ENCODE assay signal across 23 cellular contexts in genomic region chr17:79086609-79087427, GRCh38.
"Had no signal": no experiment of that assay in that cellular context is flagged by ENCODE, and none has a peak within 500 bp of the region (broad histone marks: within the 10 kb centered on the region; RNA-seq: fewer than 3 reads in every experiment).

No MANE protein-coding gene starts in this region.

- H3K4me1 ChIP-seq: adrenal gland, body of pancreas, colonic mucosa, uterus had no signal

- H3K36me3 ChIP-seq: colonic mucosa, ovary, uterus had no signal

- FAIRE-seq: small intestine, TTC549 had no signal

- H3K4me3 Mint-ChIP-seq: activated CD4-positive, alpha-beta memory T cell treated with anti-CD3 and anti-CD28 coated beads for 36 hours; activated CD4-positive, alpha-beta T cell treated with anti-CD3 and anti-CD28 coated beads, Interleukin-2, amount 10 ng/mL, durations not matched to agents 24 days and 14 days; activated naive CD4-positive, alpha-beta T cell treated with anti-CD3 and anti-CD28 coated beads for 36 hours; activated naive CD8-positive, alpha-beta T cell treated with anti-CD3 and anti-CD28 coated beads for 36 hours; activated T-helper 1 cell treated with anti-CD3 and anti-CD28 coated beads, Interleukin-12 subunit alpha, Interleukin-12 subunit beta, Interleukin-2, Interleukin-4 antibody, amounts not matched to agents 30 ng/mL and 10 ng/mL and 1 ng/mL, durations not matched to agents 14 hours and 24 hours and 36 hours; effector memory CD8-positive, alpha-beta T cell; immature natural killer cell; nephron progenitor cell; stimulated activated memory B cell treated with anti-CD40 and anti-IgM and Interleukin-4, amounts not matched to agents 10 μg/mL and 1 μg/mL and 100 μg/mL, for 72 hours; stimulated activated naive CD8-positive, alpha-beta T cell treated with anti-CD3 and anti-CD28 coated beads, Interleukin-15, amount 100 ng/mL, for 72 hours; type B pancreatic cell had no signal

- H3K27ac ChIP-seq: adrenal gland, body of pancreas, cardiac muscle cell, colonic mucosa, left lung, neutrophil, ovary, sigmoid colon, uterus had no signal

- H3K27me3 ChIP-seq: body of pancreas, cardiac muscle cell, colonic mucosa, neutrophil, ovary, sigmoid colon, uterus had no signal

- H3K9me3 ChIP-seq: adrenal gland, body of pancreas, colonic mucosa, left lung, neutrophil, ovary, sigmoid colon, uterus had no signal

- H3K36me3 Mint-ChIP-seq: type B pancreatic cell had no signal

- H3K9me3 Mint-ChIP-seq: activated CD4-positive, alpha-beta memory T cell treated with anti-CD3 and anti-CD28 coated beads for 36 hours; activated CD4-positive, alpha-beta T cell treated with anti-CD3 and anti-CD28 coated beads, Interleukin-2, amount 10 ng/mL, durations not matched to agents 24 days and 14 days; activated naive CD4-positive, alpha-beta T cell treated with anti-CD3 and anti-CD28 coated beads for 36 hours; activated naive CD8-positive, alpha-beta T cell treated with anti-CD3 and anti-CD28 coated beads for 36 hours; activated T-helper 1 cell treated with anti-CD3 and anti-CD28 coated beads, Interleukin-12 subunit alpha, Interleukin-12 subunit beta, Interleukin-2, Interleukin-4 antibody, amounts not matched to agents 30 ng/mL and 10 ng/mL and 1 ng/mL, durations not matched to agents 14 hours and 24 hours and 36 hours; effector memory CD8-positive, alpha-beta T cell; immature natural killer cell; nephron progenitor cell; stimulated activated memory B cell treated with anti-CD40 and anti-IgM and Interleukin-4, amounts not matched to agents 10 μg/mL and 1 μg/mL and 100 μg/mL, for 72 hours; stimulated activated naive CD8-positive, alpha-beta T cell treated with anti-CD3 and anti-CD28 coated beads, Interleukin-15, amount 100 ng/mL, for 72 hours; type B pancreatic cell had no signal

- H3K27me3 Mint-ChIP-seq: activated CD4-positive, alpha-beta memory T cell treated with anti-CD3 and anti-CD28 coated beads for 36 hours; activated CD4-positive, alpha-beta T cell treated with anti-CD3 and anti-CD28 coated beads, Interleukin-2, amount 10 ng/mL, durations not matched to agents 24 days and 14 days; activated naive CD8-positive, alpha-beta T cell treated with anti-CD3 and anti-CD28 coated beads for 36 hours; progenitor cell of endocrine pancreas; type B pancreatic cell had no signal

- H3K4me3 ChIP-seq: adrenal gland, body of pancreas, cardiac muscle cell, colonic mucosa, left lung, ovary, sigmoid colon, uterus had no signal

- H3K27ac Mint-ChIP-seq: activated CD4-positive, alpha-beta memory T cell treated with anti-CD3 and anti-CD28 coated beads for 36 hours; activated CD4-positive, alpha-beta T cell treated with anti-CD3 and anti-CD28 coated beads, Interleukin-2, amount 10 ng/mL, durations not matched to agents 24 days and 14 days; activated naive CD4-positive, alpha-beta T cell treated with anti-CD3 and anti-CD28 coated beads for 36 hours; activated naive CD8-positive, alpha-beta T cell treated with anti-CD3 and anti-CD28 coated beads for 36 hours; activated T-helper 1 cell treated with anti-CD3 and anti-CD28 coated beads, Interleukin-12 subunit alpha, Interleukin-12 subunit beta, Interleukin-2, Interleukin-4 antibody, amounts not matched to agents 30 ng/mL and 10 ng/mL and 1 ng/mL, durations not matched to agents 14 hours and 24 hours and 36 hours; effector memory CD8-positive, alpha-beta T cell; nephron progenitor cell; progenitor cell of endocrine pancreas; stimulated activated memory B cell treated with anti-CD40 and anti-IgM and Interleukin-4, amounts not matched to agents 10 μg/mL and 1 μg/mL and 100 μg/mL, for 72 hours; type B pancreatic cell had no signal

- H3K4me1 Mint-ChIP-seq: activated CD4-positive, alpha-beta T cell treated with anti-CD3 and anti-CD28 coated beads, Interleukin-2, amount 10 ng/mL, durations not matched to agents 24 days and 14 days; activated naive CD8-positive, alpha-beta T cell treated with anti-CD3 and anti-CD28 coated beads for 36 hours; immature natural killer cell; stimulated activated memory B cell treated with anti-CD40 and anti-IgM and Interleukin-4, amounts not matched to agents 10 μg/mL and 1 μg/mL and 100 μg/mL, for 72 hours had no signal
